8 cellular contexts compared by ENCODE assay signal in genomic region chr7:6576024-6576866, GRCh38. TPM values are rescaled to one million over a fixed set of nuclear protein-coding genes. Genes with fewer than 3 reads are reported as not detected.
DNase-seq lines count a peak whose midpoint lies in the region; ATAC-seq, FAIRE-seq and TF ChIP-seq lines count a peak whose summit lies in the region.

No MANE protein-coding gene starts in this region.

- H3K9me3 ChIP-seq in HCT116 (ENCODE audit: control insufficient read depth in 1 of 2, insufficient read depth in 1 of 2, low read depth in 1 of 2, low read length in 2 of 2): no peaks in the 10 kb centered on the region
- no peaks in the 10 kb centered on the region for H3K9me3 ChIP-seq in adipocyte (ENCODE audit: control insufficient read depth, low read length)
- no peaks in the 10 kb centered on the region for H3K9me3 ChIP-seq in mucosa of rectum (ENCODE audit: control insufficient read depth in 2 of 2, low read length in 2 of 2)

- H3K9ac ChIP-seq in HCT116 (ENCODE audit: low read length): peak overlapping the region; percentile 82
- H3K9ac ChIP-seq in adipocyte (ENCODE audit: low read length): peak overlapping the region; percentile 95
- H3K9ac ChIP-seq in mucosa of rectum (ENCODE audit: low read depth in 1 of 2, low read length in 2 of 2): no peak overlapping the region

- DNase-seq in HCT116 (ENCODE audit: low read depth, low spot score) (no peak), adipocyte (ENCODE audit: low read depth) (no peak), RPMI8226 (no peak), frontal cortex (ENCODE audit: low spot score in 2 of 2) (no peak)
- no peak for DNase-seq in effector CD8-positive, alpha-beta T cell (lab: John Stamatoyannopoulos, UW)

- TF ChIP-seq POLR2A in HCT116 (IDR thresholded peaks at IDR 0.05; ENCODE audit: borderline replicate concordance, extremely low read depth, insufficient read depth, insufficient read length): no peak

- POLR2A ChIA-PET in HCT116 (lab: Charles Lee): interaction anchor here (0.6 kb wide), 1 partner anchor 81 kb away, joined by 3 read pairs; no protein-coding TSS in a partner anchor

- no peaks in the 10 kb centered on the region for H3K9me2 ChIP-seq in HCT116 (ENCODE audit: insufficient read depth)

- H4K20me1 ChIP-seq in HCT116 (ENCODE audit: insufficient read depth): no peaks in the 10 kb centered on the region

- intact Hi-C loops in HCT116 (cut with micrococcal nuclease): no loop called here

- H3K4me1 ChIP-seq in ACC112 (ENCODE audit: control insufficient read depth, insufficient read depth, low read length, unreplicated experiment) (no peaks in the 10 kb centered on the region), HCT116 (ENCODE audit: control insufficient read depth in 1 of 2, insufficient read depth in 2 of 2, low read length in 2 of 2) (peaks cover 11 to 23% of the 10 kb centered on the region in 2 experiments), adipocyte (ENCODE audit: control insufficient read depth, insufficient read depth, low read length) (peaks cover 3% of the 10 kb centered on the region), mucosa of rectum (ENCODE audit: control insufficient read depth in 2 of 2, insufficient read depth in 2 of 2, low read length in 2 of 2) (peaks cover 0 to 5% of the 10 kb centered on the region in 2 donors)

- no peaks in the 10 kb centered on the region for H3K27me3 ChIP-seq in ACC112 (ENCODE audit: insufficient read depth, low read length)
- no peaks in the 10 kb centered on the region for H3K27me3 ChIP-seq in HCT116 (ENCODE audit: insufficient read depth, low read length)
- no peaks in the 10 kb centered on the region for H3K27me3 ChIP-seq in adipocyte (replicated peaks; ENCODE audit: control insufficient read depth, insufficient read depth, low read length)
- H3K27me3 ChIP-seq in mucosa of rectum (ENCODE audit: control insufficient read depth in 2 of 2, insufficient read depth in 2 of 2, low read length in 2 of 2): no peaks in the 10 kb centered on the region

- H3K79me2 ChIP-seq in ACC112 (ENCODE audit: control insufficient read depth, insufficient read depth, low read length, unreplicated experiment) (peaks cover 8% of the 10 kb centered on the region), HCT116 (ENCODE audit: insufficient read depth, low read length) (peaks cover 22% of the 10 kb centered on the region; the same call in 1 of the 2 replicates)

- peak in 2 of 3 experiments; percentile 6 to 22; a peak in 1 of 6 replicates for TF ChIP-seq CTCF in HCT116 (IDR thresholded peaks at IDR 0.05 in 2 of 3, conservative IDR thresholded peaks at IDR 0.05 in 1 of 3; ENCODE audit: borderline replicate concordance in 1 of 3, insufficient read depth in 1 of 3, low read depth in 2 of 3, low read length in 2 of 3)

- RAD21 ChIA-PET in HCT116 (lab: Charles Lee; ENCODE audit: low non-redundant PET in 1 of 2, low total read pairs in 2 of 2, uncharacterized antibody in 2 of 2, unreplicated experiment in 2 of 2): no interaction called here

- ATAC-seq in HCT116 (peak; percentile 32; the same call in 1 of the 2 replicates), HG03039 (IDR thresholded peaks at IDR 0.05; ENCODE audit: unreplicated experiment) (no peak)

- no peak for TF ChIP-seq RAD21 in HCT116 (IDR thresholded peaks at IDR 0.05; ENCODE audit: low read depth)

- BruUV-seq in HCT116 (replicated peaks; lab: Mats Ljungman, UMichigan): TSS peak; percentile 85

- no peak for FAIRE-seq in frontal cortex (lab: Jason Lieb, UNC)

- H3K36me3 ChIP-seq in ACC112 (ENCODE audit: insufficient read depth, low read length) (no peaks in the 10 kb centered on the region), HCT116 (ENCODE audit: control insufficient read depth in 1 of 2, insufficient read depth in 2 of 2, low read length in 2 of 2) (peaks cover 0 to 4% of the 10 kb centered on the region in 2 experiments; a peak in 2 of 4 replicates), adipocyte (ENCODE audit: control insufficient read depth, insufficient read depth, low read length, severe bottlenecking) (peaks cover 11% of the 10 kb centered on the region), mucosa of rectum (ENCODE audit: control insufficient read depth in 2 of 2, insufficient read depth in 2 of 2, low read length in 2 of 2) (peaks cover 0 to 11% of the 10 kb centered on the region in 2 donors)

- CTCF ChIA-PET in HCT116 (lab: Charles Lee): interaction anchor here (2.6 kb wide), 1 partner anchor 60 kb away, joined by 12 read pairs; no protein-coding TSS in a partner anchor

- H2AFZ ChIP-seq in ACC112 (ENCODE audit: low read length, unreplicated experiment) (no peak overlapping the region), HCT116 (ENCODE audit: low read depth, low read length, poor library complexity, severe bottlenecking) (no peak overlapping the region)

- peak overlapping the region; percentile 83 for H3K4me3 ChIP-seq in ACC112 (ENCODE audit: low read depth, low read length)
- peak overlapping the region; percentile 69 to 87 for H3K4me3 ChIP-seq in HCT116 (replicated peaks in 1 of 2; ENCODE audit: low read depth in 1 of 2, low read length in 2 of 2)
- peak overlapping the region; percentile 87 for H3K4me3 ChIP-seq in adipocyte (ENCODE audit: low read length)
- H3K4me3 ChIP-seq in mucosa of rectum (ENCODE audit: low read length in 2 of 2): peak overlapping the region; percentile 53 to 82

- H3K4me2 ChIP-seq in HCT116 (ENCODE audit: low read length): peak overlapping the region; percentile 96

- H3K27ac ChIP-seq in ACC112 (ENCODE audit: low read depth, low read length): no peak overlapping the region
- H3K27ac ChIP-seq in HCT116 (ENCODE audit: low read depth, low read length): peak overlapping the region; percentile 49
- no peak overlapping the region for H3K27ac ChIP-seq in mucosa of rectum (ENCODE audit: low read depth in 2 of 2, low read length in 2 of 2)

TF ChIP-seq in HCT116, 20 proteins besides CTCF, POLR2A, EP300 and RAD21:
- no peak for TF ChIP-seq ZBTB33 (IDR thresholded peaks at IDR 0.05; ENCODE audit: extremely low read depth, insufficient replicate concordance, low read length)
- no peak for TF ChIP-seq POLR2AphosphoS5 (IDR thresholded peaks at IDR 0.05; ENCODE audit: low read depth, low read length)
- TF ChIP-seq JUND (IDR thresholded peaks at IDR 0.05): no peak
- no peak for TF ChIP-seq YY1 (IDR thresholded peaks at IDR 0.05; ENCODE audit: extremely low read depth, insufficient replicate concordance, low read depth, low read length)
- TF ChIP-seq CBX3 (IDR thresholded peaks at IDR 0.05; ENCODE audit: low read depth): no peak
- TF ChIP-seq SRF (IDR thresholded peaks at IDR 0.05; ENCODE audit: low read depth): no peak
- no peak for TF ChIP-seq EGR1 (IDR thresholded peaks at IDR 0.05; ENCODE audit: low read depth)
- TF ChIP-seq ATF3 (IDR thresholded peaks at IDR 0.05): no peak
- no peak for TF ChIP-seq CEBPB (IDR thresholded peaks at IDR 0.05; ENCODE audit: low read depth)
- TF ChIP-seq FOSL1 (IDR thresholded peaks at IDR 0.05; ENCODE audit: low read depth): no peak
- TF ChIP-seq MAX (IDR thresholded peaks at IDR 0.05): no peak
- TF ChIP-seq TCF7L2 (IDR thresholded peaks at IDR 0.05; ENCODE audit: borderline replicate concordance, extremely low read depth, insufficient read depth, insufficient read length): no peak
- TF ChIP-seq EZH2phosphoT487 (IDR thresholded peaks at IDR 0.05; ENCODE audit: borderline replicate concordance): no peak

RNA-seq across cellular contexts. Expression of gene ZDHHC4, which starts 1.0 kb away (rescaled TPM):
- total RNA-seq in HCT116 (2021; ENCODE audit: unreplicated experiment) (59.3 TPM), frontal cortex (52.2 TPM)
- polyA plus RNA-seq in HCT116 (2012): 70.0 and 80.4 TPM in 2 replicates

RNA-seq across cellular contexts. Expression of gene INTS15, which starts 13.6 kb away (rescaled TPM):
- 24.3 TPM for total RNA-seq in HCT116 (2021; ENCODE audit: unreplicated experiment)
- 13.1 and 14.6 TPM in 2 replicates for polyA plus RNA-seq in HCT116 (2012)
- total RNA-seq in frontal cortex: 22.4 TPM

RNA-seq across cellular contexts. Expression of gene GRID2IP, which starts 25.0 kb away (rescaled TPM):
- total RNA-seq in HCT116 (2021; ENCODE audit: unreplicated experiment) (3.2 TPM), frontal cortex (0.41 TPM)
- polyA plus RNA-seq in HCT116 (2012): 1.4 and 1.8 TPM in 2 replicates

RNA-seq across cellular contexts. Expression of gene ZNF853, which starts 39.2 kb away (rescaled TPM):
- total RNA-seq in HCT116 (2021; ENCODE audit: unreplicated experiment) (0.05 TPM), frontal cortex (23.6 TPM)
- 0.04 and 0.09 TPM in 2 replicates for polyA plus RNA-seq in HCT116 (2012)

Comparison
In these comparisons a context has a peak if more than half of its experiments do, and no peak if none do; other contexts are left out.
1. H3K9ac ChIP-seq: peak in HCT116 (single experiment) and adipocyte (single experiment); none in mucosa of rectum (0 of 2).
2. Peak in every context shown above with its lines, with median percentiles within 50 percentile points of each other: H3K4me3 ChIP-seq.